In genomic region chr5:32928761-32929160, GRCh38 we compare ENCODE assay signal across 15 cellular contexts.
"Had no signal": no experiment of that assay in that cellular context is flagged by ENCODE, and none has a peak within 500 bp of the region (broad histone marks: within the 10 kb centered on the region; RNA-seq: fewer than 3 reads in every experiment).

No MANE protein-coding gene starts in this region.

- ATAC-seq: esophagus mucosa, foreskin keratinocyte, heart left ventricle, psoas muscle had no signal

- H3K4me1 ChIP-seq: breast epithelium, foreskin keratinocyte, heart left ventricle, left ventricle myocardium inferior, psoas muscle, sigmoid colon had no signal

- H3K9me3 ChIP-seq: breast epithelium, heart left ventricle, left ventricle myocardium inferior, psoas muscle, sigmoid colon had no signal

- H3K27ac ChIP-seq: breast epithelium, dorsolateral prefrontal cortex, foreskin keratinocyte, heart left ventricle, left ventricle myocardium inferior, psoas muscle, sigmoid colon had no signal

- H3K4me3 ChIP-seq: breast epithelium, dorsolateral prefrontal cortex, heart left ventricle, left ventricle myocardium inferior, psoas muscle, sigmoid colon had no signal

- DNase-seq: activated CD4-positive, alpha-beta T cell treated with anti-CD3 and anti-CD28 coated beads, Interleukin-2, amount 10 ng/mL, durations not matched to agents 7 days and 5 days; activated CD4-positive, CD25-positive, alpha-beta regulatory T cell; activated effector memory CD4-positive, alpha-beta T cell treated with Interleukin-2 at 50 U/mL for 16 hours; dorsolateral prefrontal cortex; heart left ventricle; islet precursor cell; left ventricle myocardium inferior; psoas muscle; sigmoid colon; stimulated activated CD4-positive, alpha-beta T cell treated with anti-CD3 and anti-CD28 coated beads, Interleukin-2, amount 100 ng/mL, for 48 hours; stimulated activated naive CD4-positive, alpha-beta T cell treated with Interleukin-2 at 50 U/mL for 16 hours; T-helper 2 cell had no signal

- H3K27me3 ChIP-seq: breast epithelium, dorsolateral prefrontal cortex, foreskin keratinocyte, heart left ventricle, sigmoid colon had no signal
